8 cellular contexts compared by ENCODE assay signal in genomic region chr2:46471-47345, GRCh38. TPM values are rescaled to one million over a fixed set of nuclear protein-coding genes. Genes with fewer than 3 reads are reported as not detected.
A peak's percentile ranks its signal among the peaks of the same experiment; 100 is the strongest.
DNase-seq lines count a peak whose midpoint lies in the region; ATAC-seq and FAIRE-seq lines count a peak whose summit lies in the region.

A gene with protein sequence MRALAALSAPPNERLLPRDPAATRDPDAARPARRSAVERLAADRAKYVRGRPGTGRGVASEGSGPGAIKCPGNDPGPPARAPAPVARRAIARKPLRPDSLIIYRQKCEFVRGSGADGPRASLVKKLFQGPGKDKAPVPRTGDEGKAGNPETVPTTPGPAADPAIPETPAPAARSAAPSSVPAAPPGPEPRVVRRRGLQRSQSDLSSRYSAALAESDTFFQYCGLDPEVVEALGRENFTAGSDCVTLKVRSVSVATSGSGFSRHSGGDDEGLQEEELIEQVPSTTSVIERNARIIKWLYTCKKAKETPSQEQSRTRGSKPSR (minus strand): TSS chr2:46505. CDS start chr2:46385, 120 bp downstream.

- H3K9ac ChIP-seq in mesenchymal stem cell (ENCODE audit: low read length): no peak within 1 kb of the TSS

- no peak within 1 kb of the TSS for H2AFZ ChIP-seq in mesenchymal stem cell (ENCODE audit: low read depth, low read length)

- peaks cover 19% of the 10 kb centered on the region for H3K27me3 ChIP-seq in effector memory CD4-positive, alpha-beta T cell (replicated peaks; ENCODE audit: control insufficient read depth, insufficient read depth, low read length, poor library complexity, severe bottlenecking)
- H3K27me3 ChIP-seq in mesenchymal stem cell (ENCODE audit: control insufficient read depth in 1 of 2, insufficient read depth in 1 of 2, low read length in 2 of 2): peaks cover 37 to 45% of the 10 kb centered on the region in 2 experiments

- no peak within 1 kb of the TSS for H3K4ac ChIP-seq in mesenchymal stem cell (ENCODE audit: low read depth in 1 of 2, low read length in 2 of 2)

- no peaks in the 10 kb centered on the region for H3K36me3 ChIP-seq in effector memory CD4-positive, alpha-beta T cell (ENCODE audit: control insufficient read depth, insufficient read depth, low read length)
- H3K36me3 ChIP-seq in mesenchymal stem cell (ENCODE audit: control insufficient read depth in 1 of 2, insufficient read depth in 2 of 2, low read depth in 1 of 2, low read length in 2 of 2): no peaks in the 10 kb centered on the region

- H4K91ac ChIP-seq in mesenchymal stem cell (ENCODE audit: low read length): no peak within 1 kb of the TSS

- H3K4me2 ChIP-seq in mesenchymal stem cell (ENCODE audit: low read length, poor library complexity, severe bottlenecking): peak within 1 kb of the TSS; percentile 80

- H2BK120ac ChIP-seq in mesenchymal stem cell (ENCODE audit: low read depth, low read length): no peak within 1 kb of the TSS

- WGBS in mesenchymal stem cell: 4% methylated on average over 56 of the region's 75 CpGs

- H2BK5ac ChIP-seq in mesenchymal stem cell (ENCODE audit: low read depth, low read length, poor library complexity, severe bottlenecking): no peak within 1 kb of the TSS

- no peaks in the 10 kb centered on the region for H3K9me3 ChIP-seq in effector memory CD4-positive, alpha-beta T cell (ENCODE audit: control insufficient read depth, low read length)
- H3K9me3 ChIP-seq in mesenchymal stem cell (ENCODE audit: control insufficient read depth, low read length): peaks cover 3% of the 10 kb centered on the region

- H3K27ac ChIP-seq in effector memory CD4-positive, alpha-beta T cell (ENCODE audit: insufficient read depth, low read length, poor library complexity, severe bottlenecking): no peak within 1 kb of the TSS
- no peak within 1 kb of the TSS for H3K27ac ChIP-seq in mesenchymal stem cell (ENCODE audit: low read length, poor library complexity, severe bottlenecking)

- no peak within 1 kb of the TSS for H3K14ac ChIP-seq in mesenchymal stem cell (ENCODE audit: low read length in 2 of 2)

- H3K23ac ChIP-seq in mesenchymal stem cell (ENCODE audit: low read length in 2 of 2): no peak within 1 kb of the TSS

- H3K4me3 ChIP-seq in effector memory CD4-positive, alpha-beta T cell (ENCODE audit: insufficient read depth, low read depth, low read length, poor library complexity, severe bottlenecking): peak within 1 kb of the TSS; percentile 71
- H3K4me3 ChIP-seq in mesenchymal stem cell (ENCODE audit: insufficient read depth in 1 of 2, low read depth in 1 of 2, low read length in 2 of 2): peak within 1 kb of the TSS; percentile 18 to 51

- no peak within 1 kb of the TSS for H4K8ac ChIP-seq in mesenchymal stem cell (ENCODE audit: low read length)

- DNase-seq in HTR-8/SVneo (ENCODE audit: insufficient read length, low spot score): peak; percentile 23
- DNase-seq in activated CD4-positive, alpha-beta T cell treated with anti-CD3 and anti-CD28 coated beads, Interleukin-2, amount 50 U/mL, for 48 hours: peak; percentile 37 to 53
- DNase-seq in effector memory CD4-positive, alpha-beta T cell: peak; percentile 10 to 51 (median 36)
- DNase-seq in mesenchymal stem cell: no peak
- DNase-seq in stimulated activated CD8-positive, alpha-beta memory T cell treated with anti-CD3 and anti-CD28 coated beads, Interleukin-7, amount 100 ng/mL, for 1 hour (ENCODE audit: low read depth in 2 of 2): peak; percentile 19 to 20
- no peak for DNase-seq in HuH-7.5 (ENCODE audit: low spot score)
- DNase-seq in RCC 7860 (ENCODE audit: low spot score): no peak

- H2AK5ac ChIP-seq in mesenchymal stem cell (ENCODE audit: low read length, severe bottlenecking): no peak within 1 kb of the TSS

- FAIRE-seq in HTR-8/SVneo (lab: Jason Lieb, UNC): no peak
- no peak for FAIRE-seq in RCC 7860 (lab: Jason Lieb, UNC)

- ATAC-seq in HG03025 (IDR thresholded peaks at IDR 0.05; ENCODE audit: low FRiP score, unreplicated experiment): no peak

- no peak within 1 kb of the TSS for H2BK12ac ChIP-seq in mesenchymal stem cell (ENCODE audit: low read length in 2 of 2)

- H2BK15ac ChIP-seq in mesenchymal stem cell (ENCODE audit: low read depth, poor library complexity, severe bottlenecking): no peak within 1 kb of the TSS

- H3K4me1 ChIP-seq in effector memory CD4-positive, alpha-beta T cell (ENCODE audit: control insufficient read depth, insufficient read depth, low read length, poor library complexity, severe bottlenecking): peaks cover 15% of the 10 kb centered on the region
- H3K4me1 ChIP-seq in mesenchymal stem cell (ENCODE audit: control insufficient read depth, insufficient read depth, low read depth, low read length): peaks cover 20% of the 10 kb centered on the region

- no peak within 1 kb of the TSS for H3K18ac ChIP-seq in mesenchymal stem cell (ENCODE audit: low read depth in 1 of 2, low read length in 2 of 2)

- H3K79me1 ChIP-seq in mesenchymal stem cell (replicated peaks; ENCODE audit: low read length, poor library complexity, severe bottlenecking): no peaks in the 10 kb centered on the region

RNA-seq across cellular contexts. Expression of the gene that starts here (rescaled TPM):
- polyA plus RNA-seq in mesenchymal stem cell (2013, experiment 1 of 2): not detected
- polyA plus RNA-seq in mesenchymal stem cell (2013, experiment 2 of 2): not detected

Comparison
In these comparisons a context has a peak if more than half of its experiments do, and no peak if none do; other contexts are left out.
1. DNase-seq: peak in HTR-8/SVneo (single experiment), activated CD4-positive, alpha-beta T cell treated with anti-CD3 and anti-CD28 coated beads, Interleukin-2, amount 50 U/mL, for 48 hours (2 of 2), effector memory CD4-positive, alpha-beta T cell (3 of 3) and stimulated activated CD8-positive, alpha-beta memory T cell treated with anti-CD3 and anti-CD28 coated beads, Interleukin-7, amount 100 ng/mL, for 1 hour (2 of 2); none in mesenchymal stem cell (single experiment), HuH-7.5 (single experiment) and RCC 7860 (single experiment).